ENCODE assay signal across 8 cellular contexts in genomic region chr3:146577662-146578061, GRCh38. TPM values are rescaled to one million over a fixed set of nuclear protein-coding genes. Genes with fewer than 3 reads are reported as not detected.
DNase-seq lines count a peak whose midpoint lies in the region; ATAC-seq and TF ChIP-seq lines count a peak whose summit lies in the region.
"Had no signal": no experiment of that assay in that cellular context is flagged by ENCODE, and none has a peak within 500 bp of the region (broad histone marks: within the 10 kb centered on the region; RNA-seq: fewer than 3 reads in every experiment).

No MANE protein-coding gene starts in this region.

- H3K4me2 ChIP-seq in trophoblast cell (ENCODE audit: low read length), result no peak overlapping the region

- no peaks in the 10 kb centered on the region for H3K9me3 ChIP-seq in trophoblast cell (ENCODE audit: insufficient read depth, low read depth, low read length)

- H2AFZ ChIP-seq in trophoblast cell (ENCODE audit: insufficient read depth, low read length, poor library complexity), result no peak overlapping the region

- H3K23ac ChIP-seq in trophoblast cell (ENCODE audit: low read length), result no peak overlapping the region

- peaks cover 4 to 6% of the 10 kb centered on the region in 2 experiments for H3K4me1 ChIP-seq in trophoblast cell (ENCODE audit: control insufficient read depth in 1 of 2, insufficient read depth in 2 of 2, low read length in 2 of 2)

- no peak overlapping the region for H2BK120ac ChIP-seq in trophoblast cell (ENCODE audit: insufficient read depth, low read length, poor library complexity)

- peaks cover 9% of the 10 kb centered on the region for H3K79me1 ChIP-seq in trophoblast cell (ENCODE audit: low read length)

- ATAC-seq in GM18520 (IDR thresholded peaks at IDR 0.05; ENCODE audit: unreplicated experiment), result peak; percentile 53

- H2BK12ac ChIP-seq in trophoblast cell (ENCODE audit: low read length), result no peak overlapping the region

- H3K4me3 ChIP-seq in trophoblast cell (ENCODE audit: low read depth, low read length), result no peak overlapping the region

- no peaks in the 10 kb centered on the region for H3K36me3 ChIP-seq in trophoblast cell (ENCODE audit: control insufficient read depth in 1 of 2, insufficient read depth in 2 of 2, low read length in 2 of 2)

- no peak overlapping the region for H3K4ac ChIP-seq in trophoblast cell (ENCODE audit: low read depth, low read length)

- no peak overlapping the region for H2BK5ac ChIP-seq in trophoblast cell (ENCODE audit: low read depth, low read length, poor library complexity)

- no peak overlapping the region for H3K18ac ChIP-seq in trophoblast cell (ENCODE audit: low read length)

- H3K14ac ChIP-seq in trophoblast cell (ENCODE audit: low read length), result no peak overlapping the region

- H3K27me3 ChIP-seq in trophoblast cell (ENCODE audit: insufficient read depth, low read length), result no peaks in the 10 kb centered on the region

- in situ Hi-C loops in Caki2 (cut with HindIII; ENCODE audit: low pct_unique_long_range_greater_than_20kb, low sequenced_read_pairs), result no loop called here

- DNase-seq in Caki2 (ENCODE audit: low read depth), result peak; percentile 9
- DNase-seq in HS-5 (ENCODE audit: low read depth), result peak; percentile 29
- peak; percentile 45 for DNase-seq in SW480 (ENCODE audit: low spot score)
- peak; percentile 56 to 73 for DNase-seq in erythroblast (lab: John Stamatoyannopoulos, UW)
- DNase-seq in trophoblast cell, result peak; percentile 46 to 74
- no peak for DNase-seq in retina

- H3K9ac ChIP-seq in trophoblast cell (ENCODE audit: low read length), result no peak overlapping the region

- no peak overlapping the region for H2AK5ac ChIP-seq in trophoblast cell (ENCODE audit: low read length)

- peaks cover 2% of the 10 kb centered on the region for H3K79me2 ChIP-seq in trophoblast cell (ENCODE audit: control insufficient read depth, insufficient read depth, low read length, poor library complexity)

- no peak overlapping the region for H3K27ac ChIP-seq in trophoblast cell (ENCODE audit: low read depth, low read length)

- no peak overlapping the region for H4K8ac ChIP-seq in trophoblast cell (ENCODE audit: low read depth, low read length)

- no peak overlapping the region for H4K91ac ChIP-seq in trophoblast cell (ENCODE audit: low read depth, low read length)

- TF ChIP-seq POLR2A in erythroblast (IDR thresholded peaks at IDR 0.05; ENCODE audit: low read length), result no peak

- no peak overlapping the region for H4K12ac ChIP-seq in trophoblast cell (ENCODE audit: low read depth, low read length)

RNA-seq across cellular contexts. Expression of gene PLSCR5, which starts 27.5 kb away (rescaled TPM):
- not detected in 2 replicates for total RNA-seq in Caki2 (2014; rRNA removed; shearing (Covaris generic); ENCODE audit: low replicate concordance)
- polyA plus RNA-seq in trophoblast cell (2013), result 13.7 and 14.8 TPM in 2 replicates
- total RNA-seq: activated CD8-positive, alpha-beta memory T cell treated with anti-CD3 and anti-CD28 coated beads for 36 hours had no signal

RNA-seq across cellular contexts. Expression of gene PLSCR1, which starts 33.3 kb away (rescaled TPM):
- total RNA-seq in Caki2 (2014; rRNA removed; shearing (Covaris generic); ENCODE audit: low replicate concordance), result 46.7 and 47.6 TPM in 2 replicates
- polyA plus RNA-seq in trophoblast cell (2013), result 57.9 and 58.5 TPM in 2 replicates
